Comparison of ENCODE assay signal across 12 cellular contexts in the genomic region with DNA sequence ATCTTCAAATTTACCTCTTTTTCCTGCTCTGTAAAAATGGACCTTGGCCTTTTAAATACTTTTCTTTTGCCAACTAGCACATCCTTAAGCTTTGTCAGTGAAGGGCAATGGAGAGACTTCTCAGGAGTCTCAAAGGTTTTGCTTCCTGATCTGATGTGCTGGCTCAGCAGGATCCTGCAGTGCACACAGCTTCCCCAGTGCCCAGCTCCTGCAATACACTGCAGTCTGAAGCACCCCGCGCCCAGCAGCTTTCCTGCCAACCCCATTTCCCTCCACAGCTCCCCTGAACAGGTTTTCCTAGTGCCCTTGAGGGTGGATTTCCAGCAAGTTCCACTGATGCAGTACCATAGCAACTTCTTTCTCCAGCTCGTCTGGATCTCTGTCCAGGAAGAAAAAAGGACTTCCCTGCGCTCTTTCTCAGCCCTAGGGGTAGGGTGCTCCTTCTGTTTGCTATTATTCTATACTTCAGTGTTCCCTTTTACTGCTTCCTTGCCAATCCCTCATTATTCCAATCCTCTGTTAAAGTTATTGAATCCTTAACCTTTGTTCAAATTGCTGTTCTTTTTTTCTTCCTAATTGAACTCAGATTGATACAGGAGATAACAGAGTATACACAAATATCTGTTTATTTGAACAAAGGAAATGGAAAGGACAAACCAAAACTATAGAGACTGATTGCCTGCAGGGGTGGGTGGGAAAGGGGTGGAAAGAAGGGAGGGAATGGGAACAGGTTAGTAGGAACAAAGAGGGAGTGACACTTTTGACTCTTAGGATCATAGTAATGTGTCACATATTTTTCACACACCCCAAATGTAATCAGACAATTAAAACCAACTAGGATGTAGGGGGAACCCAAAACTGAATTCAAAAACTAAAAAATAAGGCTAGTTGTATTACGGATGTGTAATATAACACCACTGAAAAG.
DNase-seq lines count a peak whose midpoint lies in the region; ATAC-seq and TF ChIP-seq lines count a peak whose summit lies in the region.
"Had no signal": no experiment of that assay in that cellular context is flagged by ENCODE, and none has a peak within 500 bp of the region (broad histone marks: within the 10 kb centered on the region; RNA-seq: fewer than 3 reads in every experiment).

No MANE protein-coding gene starts in this region.

- H3K4me1 ChIP-seq in endocrine pancreas (ENCODE audit: control insufficient read depth, insufficient read depth, low read length) (peaks cover 12% of the 10 kb centered on the region), mucosa of rectum (ENCODE audit: control insufficient read depth in 2 of 2, insufficient read depth in 2 of 2, low read length in 2 of 2) (peaks cover 8 to 22% of the 10 kb centered on the region in 2 donors)

- DNase-seq in ELF-1 (ENCODE audit: low read depth, low spot score), result peak; percentile 16
- DNase-seq in NB4 (ENCODE audit: low read depth), result peak; percentile 25
- DNase-seq in NCI-H1930 (lab: John Stamatoyannopoulos, UW), result no peak
- no peak for DNase-seq in activated effector memory CD4-positive, alpha-beta T cell treated with Interleukin-2 at 50 U/mL for 16 hours
- DNase-seq: activated CD4-positive, CD25-positive, alpha-beta regulatory T cell; amniotic stem cell; KG1; kidney had no signal

- H3K4me3 ChIP-seq in NB4 (ENCODE audit: low read depth, low read length), result no peak overlapping the region
- H3K4me3 ChIP-seq in endocrine pancreas (ENCODE audit: control insufficient read depth, insufficient read depth, low read length), result peak overlapping the region; percentile 10
- H3K4me3 ChIP-seq in mucosa of rectum (ENCODE audit: low read length in 2 of 2), result peak overlapping the region; percentile 6 to 48

- H3K36me3 ChIP-seq in endocrine pancreas (ENCODE audit: control insufficient read depth, insufficient read depth, low read length) (no peaks in the 10 kb centered on the region), mucosa of rectum (ENCODE audit: control insufficient read depth in 2 of 2, insufficient read depth in 2 of 2, low read length in 2 of 2) (peaks cover 18 to 19% of the 10 kb centered on the region in 2 donors)

- no peak for TF ChIP-seq CTCF in NB4 (IDR thresholded peaks at IDR 0.05; ENCODE audit: low read depth, low read length)

- no peaks in the 10 kb centered on the region for H3K9me3 ChIP-seq in endocrine pancreas (ENCODE audit: control insufficient read depth, low read length)
- H3K9me3 ChIP-seq in mucosa of rectum (ENCODE audit: control insufficient read depth in 2 of 2, low read length in 2 of 2), result no peaks in the 10 kb centered on the region

- no peak for ATAC-seq in GM18519 (IDR thresholded peaks at IDR 0.05; ENCODE audit: low FRiP score, unreplicated experiment)

- H3K27me3 ChIP-seq in endocrine pancreas (ENCODE audit: control insufficient read depth, insufficient read depth, low read length) (no peaks in the 10 kb centered on the region), mucosa of rectum (ENCODE audit: control insufficient read depth in 2 of 2, insufficient read depth in 2 of 2, low read length in 2 of 2) (no peaks in the 10 kb centered on the region)

- H3K27ac ChIP-seq in mucosa of rectum (ENCODE audit: low read depth in 2 of 2, low read length in 2 of 2), result peak overlapping the region; percentile 69 to 81
- H3K27ac ChIP-seq: epithelial cell of prostate had no signal

- no peak for TF ChIP-seq POLR2A in NB4 (IDR thresholded peaks at IDR 0.05; ENCODE audit: extremely low read depth, insufficient read length)

- no peak overlapping the region for H3K9ac ChIP-seq in endocrine pancreas (ENCODE audit: control insufficient read depth, insufficient read depth, low read length)
- peak overlapping the region in 1 of 2 donors; percentile 5 for H3K9ac ChIP-seq in mucosa of rectum (ENCODE audit: low read depth in 1 of 2, low read length in 2 of 2)

Comparison
In these comparisons a context has a peak if more than half of its experiments do, and no peak if none do; other contexts are left out.
1. DNase-seq: peak in ELF-1 (single experiment) and NB4 (single experiment); none in NCI-H1930 (0 of 2) and activated effector memory CD4-positive, alpha-beta T cell treated with Interleukin-2 at 50 U/mL for 16 hours (single experiment).